ENCODE assay signal across 17 cellular contexts in genomic region chr5:123776761-123777160, GRCh38.
A peak's percentile ranks its signal among the peaks of the same experiment; 100 is the strongest.
DNase-seq lines count a peak whose midpoint lies in the region; ATAC-seq and TF ChIP-seq lines count a peak whose summit lies in the region.
"Had no signal": no experiment of that assay in that cellular context is flagged by ENCODE, and none has a peak within 500 bp of the region (broad histone marks: within the 10 kb centered on the region; RNA-seq: fewer than 3 reads in every experiment).

No MANE protein-coding gene starts in this region.

- H3K27ac ChIP-seq in left lung = no peak overlapping the region
- no peak overlapping the region for H3K27ac ChIP-seq in uterus
- no peak overlapping the region for H3K27ac ChIP-seq in SJCRH30
- H3K27ac ChIP-seq: esophagus squamous epithelium, SK-N-MC had no signal

- peak; percentile 37 for ATAC-seq in left lung
- ATAC-seq: HCT116 had no signal

- in situ Hi-C loops in G401 (cut with HindIII; ENCODE audit: low sequenced_read_pairs) = no loop called here

- H3K36me3 ChIP-seq in left lung (no peaks in the 10 kb centered on the region), uterus (no peaks in the 10 kb centered on the region), SJCRH30 (no peaks in the 10 kb centered on the region)
- H3K36me3 ChIP-seq: esophagus squamous epithelium had no signal

- TF ChIP-seq CTCF in AG09309 (IDR thresholded peaks at IDR 0.05; ENCODE audit: control insufficient read depth, insufficient read depth, low read depth, low read length, missing control alignments) (no peak), cardiac fibroblast (IDR thresholded peaks at IDR 0.05; ENCODE audit: low read depth, low read length) (no peak), left lung (IDR thresholded peaks at IDR 0.05) (no peak), uterus (IDR thresholded peaks at IDR 0.05) (no peak)

- DNase-seq in AG09309 (ENCODE audit: low read depth) = peak; percentile 34
- DNase-seq in M059J (ENCODE audit: low read depth) = peak; percentile 50
- DNase-seq in cardiac fibroblast (ENCODE audit: low read depth in 2 of 2) = peak; percentile 26 to 75
- no peak for DNase-seq in left lung
- DNase-seq in G401 (ENCODE audit: low spot score) = no peak
- no peak for DNase-seq in uterus
- DNase-seq in NCI-H1930 (lab: John Stamatoyannopoulos, UW) = no peak
- DNase-seq in SJCRH30 = no peak
- DNase-seq: activated CD4-positive, alpha-beta memory T cell treated with anti-CD3 and anti-CD28 coated beads, Interleukin-2, amount 10 ng/mL, durations not matched to agents 7 days and 5 days; anterior cingulate cortex; DMS53; esophagus squamous epithelium; NCI-H1105; retina; stimulated activated CD8-positive, alpha-beta memory T cell treated with anti-CD3 and anti-CD28 coated beads, Interleukin-4, amount 100 ng/mL, for 48 hours had no signal

- H3K4me1 ChIP-seq in left lung (no peaks in the 10 kb centered on the region), uterus (no peaks in the 10 kb centered on the region), SJCRH30 (no peaks in the 10 kb centered on the region)
- H3K4me1 ChIP-seq: esophagus squamous epithelium had no signal

- intact Hi-C loops in left lung (cut with DNase I) = no loop called here
- intact Hi-C loops in uterus (cut with DNase I; ENCODE audit: low total_unique reads) = no loop called here

- H3K27me3 ChIP-seq in left lung (no peaks in the 10 kb centered on the region), uterus (no peaks in the 10 kb centered on the region), SJCRH30 (no peaks in the 10 kb centered on the region)
- H3K27me3 ChIP-seq: esophagus squamous epithelium had no signal

- no peak for TF ChIP-seq POLR2A in uterus (IDR thresholded peaks at IDR 0.05)

- H3K4me3 ChIP-seq in AG09309 (ENCODE audit: control insufficient read depth, low read depth, low read length) (no peak overlapping the region), cardiac fibroblast (replicated peaks in 1 of 2; ENCODE audit: low read depth in 2 of 2, low read length in 2 of 2) (no peak overlapping the region), left lung (no peak overlapping the region), uterus (no peak overlapping the region), SJCRH30 (no peak overlapping the region)
- H3K4me3 ChIP-seq: esophagus squamous epithelium, SK-N-MC had no signal

- H3K9me3 ChIP-seq in left lung (peaks cover 0 to 6% of the 10 kb centered on the region in 2 donors), uterus (no peaks in the 10 kb centered on the region), SJCRH30 (replicated peaks) (0 out of 2 replicates have a peak, but pooled peaks cover under 1% of the 10 kb centered on the region)

Comparison
In these comparisons a context has a peak if more than half of its experiments do, and no peak if none do; other contexts are left out.
1. DNase-seq: peak in AG09309 (single experiment), M059J (single experiment) and cardiac fibroblast (2 of 2); none in left lung (0 of 2), G401 (single experiment), uterus (0 of 2), NCI-H1930 (0 of 2) and SJCRH30 (0 of 2).